ENCODE assay signal across 1 cellular context in the genomic region with DNA sequence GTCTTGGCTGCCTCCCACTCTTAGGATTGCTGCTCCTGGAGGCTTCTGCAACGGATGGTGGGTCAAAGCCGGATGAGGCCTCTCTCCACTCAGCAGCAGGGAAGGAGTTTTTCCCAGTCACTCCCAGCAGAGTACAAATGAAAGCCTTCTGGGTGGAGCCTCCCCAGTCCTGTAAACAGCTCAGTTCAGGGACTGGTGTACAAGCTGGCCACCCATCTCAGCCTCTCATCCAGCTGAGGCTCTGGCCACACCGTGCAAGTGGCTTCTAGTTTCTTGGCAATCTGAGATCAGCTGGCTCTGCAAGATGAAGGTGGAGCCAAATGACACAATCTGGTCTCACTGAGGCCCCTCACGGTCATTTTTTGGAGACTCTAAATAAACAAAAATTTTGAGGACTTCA.
TF ChIP-seq lines count a peak whose summit lies in the region.

No MANE protein-coding gene starts in this region.

TF ChIP-seq in SK-N-SH treated with all-trans-retinoic acid at 6 μM for 48 hours, 23 proteins besides CTCF, POLR2A, EP300 and RAD21 (continued from another document):
- TF ChIP-seq, protein P1, sequence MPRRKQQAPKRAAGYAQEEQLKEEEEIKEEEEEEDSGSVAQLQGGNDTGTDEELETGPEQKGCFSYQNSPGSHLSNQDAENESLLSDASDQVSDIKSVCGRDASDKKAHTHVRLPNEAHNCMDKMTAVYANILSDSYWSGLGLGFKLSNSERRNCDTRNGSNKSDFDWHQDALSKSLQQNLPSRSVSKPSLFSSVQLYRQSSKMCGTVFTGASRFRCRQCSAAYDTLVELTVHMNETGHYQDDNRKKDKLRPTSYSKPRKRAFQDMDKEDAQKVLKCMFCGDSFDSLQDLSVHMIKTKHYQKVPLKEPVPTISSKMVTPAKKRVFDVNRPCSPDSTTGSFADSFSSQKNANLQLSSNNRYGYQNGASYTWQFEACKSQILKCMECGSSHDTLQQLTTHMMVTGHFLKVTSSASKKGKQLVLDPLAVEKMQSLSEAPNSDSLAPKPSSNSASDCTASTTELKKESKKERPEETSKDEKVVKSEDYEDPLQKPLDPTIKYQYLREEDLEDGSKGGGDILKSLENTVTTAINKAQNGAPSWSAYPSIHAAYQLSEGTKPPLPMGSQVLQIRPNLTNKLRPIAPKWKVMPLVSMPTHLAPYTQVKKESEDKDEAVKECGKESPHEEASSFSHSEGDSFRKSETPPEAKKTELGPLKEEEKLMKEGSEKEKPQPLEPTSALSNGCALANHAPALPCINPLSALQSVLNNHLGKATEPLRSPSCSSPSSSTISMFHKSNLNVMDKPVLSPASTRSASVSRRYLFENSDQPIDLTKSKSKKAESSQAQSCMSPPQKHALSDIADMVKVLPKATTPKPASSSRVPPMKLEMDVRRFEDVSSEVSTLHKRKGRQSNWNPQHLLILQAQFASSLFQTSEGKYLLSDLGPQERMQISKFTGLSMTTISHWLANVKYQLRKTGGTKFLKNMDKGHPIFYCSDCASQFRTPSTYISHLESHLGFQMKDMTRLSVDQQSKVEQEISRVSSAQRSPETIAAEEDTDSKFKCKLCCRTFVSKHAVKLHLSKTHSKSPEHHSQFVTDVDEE (CRISPR knock-in tag; IDR thresholded peaks at IDR 0.05): no peak
